In genomic region chr1:117239467-117239866, GRCh38 we compare ENCODE assay signal across 22 cellular contexts. TPM values are rescaled to one million over a fixed set of nuclear protein-coding genes. Genes with fewer than 3 reads are reported as not detected.
DNase-seq lines count a peak whose midpoint lies in the region; ATAC-seq lines count a peak whose summit lies in the region.
"Had no signal": no experiment of that assay in that cellular context is flagged by ENCODE, and none has a peak within 500 bp of the region (broad histone marks: within the 10 kb centered on the region; RNA-seq: fewer than 3 reads in every experiment).

No MANE protein-coding gene starts in this region.

- no peak for ATAC-seq in GM18909 (IDR thresholded peaks at IDR 0.05; ENCODE audit: poor library complexity, unreplicated experiment)

- in situ Hi-C loops in G401 (cut with HindIII; ENCODE audit: low sequenced_read_pairs), result no loop called here

- DNase-seq in M059J (ENCODE audit: low read depth) (peak; percentile 12), NCI-H69 (lab: John Stamatoyannopoulos, UW) (peak; percentile 58), renal cortical epithelial cell (ENCODE audit: low read depth) (peak; percentile 67), G401 (ENCODE audit: low spot score) (no peak)
- DNase-seq: 8988T; ACHN; BE2C; C1 segment of cervical spinal cord; CD4-positive, alpha-beta memory T cell; CD4-positive, CD25-positive, alpha-beta regulatory T cell; CD8-positive, alpha-beta memory T cell; COR-L47; DMS 273 treated with DMSO at 0.1 percent for 48 hours; DMS153; DMS53; DMS79; DND-41; EL; GF-D8 had no signal

RNA-seq across cellular contexts. Expression of gene VTCN1, which starts 28.7 kb away (rescaled TPM):
- not detected in 2 replicates for total RNA-seq in M059J (2014; rRNA removed; shearing (Covaris generic))
- 16.3 and 19.9 TPM in 2 replicates for total RNA-seq in renal cortical epithelial cell
- not detected in 2 replicates for total RNA-seq in G401 (2014; rRNA removed; shearing (Covaris generic))
- total RNA-seq: A673; CD4-positive, alpha-beta memory T cell; CD4-positive, CD25-positive, alpha-beta regulatory T cell; CD8-positive, alpha-beta memory T cell; Daoy had no signal

Comparison
In these comparisons a context has a peak if more than half of its experiments do, and no peak if none do; other contexts are left out.
1. RNA of gene VTCN1, which starts 28.7 kb away (total RNA-seq): 16.3 to 19.9 TPM in renal cortical epithelial cell; not detected in M059J and not detected in G401; every median in the first group is over 10 times any median in the second.